ENCODE assay signal across 25 cellular contexts in the genomic region with DNA sequence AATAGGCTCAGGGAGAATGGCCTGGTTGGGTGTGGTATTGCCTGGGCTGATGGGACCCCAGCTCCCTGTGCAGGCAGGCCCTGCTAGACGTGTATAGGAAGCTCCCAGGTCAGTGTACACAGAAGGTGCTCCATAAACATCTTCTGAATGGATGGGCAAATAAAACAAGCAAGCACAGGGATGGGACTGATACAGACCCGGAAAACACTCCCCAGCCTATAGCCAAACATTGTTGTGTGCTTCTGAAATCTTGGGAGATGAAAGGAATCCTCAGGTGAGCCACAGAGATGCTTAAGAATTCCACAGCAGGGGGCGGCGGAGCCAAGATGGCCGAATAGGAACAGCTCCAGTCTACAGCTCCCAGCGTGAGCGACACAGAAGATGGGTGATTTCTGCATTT.
DNase-seq lines count a peak whose midpoint lies in the region; ATAC-seq and TF ChIP-seq lines count a peak whose summit lies in the region.
"Had no signal": no experiment of that assay in that cellular context is flagged by ENCODE, and none has a peak within 500 bp of the region (broad histone marks: within the 10 kb centered on the region; RNA-seq: fewer than 3 reads in every experiment).

No MANE protein-coding gene starts in this region.

- POLR2A ChIA-PET in CD8-positive, alpha-beta T cell (lab: Charles Lee): no interaction called here
- POLR2A ChIA-PET in naive thymus-derived CD4-positive, alpha-beta T cell (lab: Charles Lee): no interaction called here

- H3K4me3 ChIP-seq in H7 (ENCODE audit: insufficient read depth, low read depth, low read length) (no peak overlapping the region; the same call in 1 of the 2 replicates), mucosa of descending colon (no peak overlapping the region)
- no peak overlapping the region for H3K4me3 ChIP-seq in CD8-positive, alpha-beta T cell (ENCODE audit: low read depth, low read length)
- no peak overlapping the region for H3K4me3 ChIP-seq in naive thymus-derived CD4-positive, alpha-beta T cell (ENCODE audit: low read length)
- H3K4me3 ChIP-seq: GM12878, GM23248, vagina had no signal

- peak overlapping the region; percentile 83 for H3K27ac Mint-ChIP-seq in T-helper 1 cell treated with Interleukin-12 subunit alpha and Interleukin-12 subunit beta and Interleukin-4 antibody, amounts not matched to agents 30 μg/mL and 1 μg/mL, for 36 hours
- H3K27ac Mint-ChIP-seq in T-helper 17 cell: peak overlapping the region; percentile 93
- no peak overlapping the region for H3K27ac Mint-ChIP-seq in CD8-positive, alpha-beta T cell
- H3K27ac Mint-ChIP-seq in naive thymus-derived CD4-positive, alpha-beta T cell: peak overlapping the region in 3 of 9 donors; percentile 17 to 78 (median 29)
- H3K27ac Mint-ChIP-seq: activated CD4-positive, alpha-beta memory T cell treated with anti-CD3 and anti-CD28 coated beads for 36 hours; IgD-negative memory B cell; memory B cell had no signal

- ATAC-seq in T-helper 17 cell (no peak), mucosa of descending colon (peak; percentile 72)
- no peak for ATAC-seq in CD8-positive, alpha-beta T cell
- ATAC-seq in naive thymus-derived CD4-positive, alpha-beta T cell: no peak
- ATAC-seq: GM12878, sciatic nerve had no signal

- H3K27me3 ChIP-seq in H7 (ENCODE audit: control insufficient read depth, insufficient read depth, low read length): no peaks in the 10 kb centered on the region
- no peaks in the 10 kb centered on the region for H3K27me3 ChIP-seq in CD8-positive, alpha-beta T cell (ENCODE audit: insufficient read depth, low read length)
- H3K27me3 ChIP-seq in naive thymus-derived CD4-positive, alpha-beta T cell (ENCODE audit: control insufficient read depth in 2 of 2, insufficient read depth in 2 of 2, low read length in 2 of 2): no peaks in the 10 kb centered on the region
- H3K27me3 ChIP-seq: vagina had no signal

- H3K9me3 Mint-ChIP-seq in T-helper 1 cell treated with Interleukin-12 subunit alpha and Interleukin-12 subunit beta and Interleukin-4 antibody, amounts not matched to agents 30 μg/mL and 1 μg/mL, for 36 hours: no peaks in the 10 kb centered on the region
- no peaks in the 10 kb centered on the region for H3K9me3 Mint-ChIP-seq in CD8-positive, alpha-beta T cell
- H3K9me3 Mint-ChIP-seq in naive thymus-derived CD4-positive, alpha-beta T cell: peaks cover 0 to 3% (median 0%) of the 10 kb centered on the region in 11 donors
- H3K9me3 Mint-ChIP-seq: activated CD4-positive, alpha-beta memory T cell treated with anti-CD3 and anti-CD28 coated beads for 36 hours; activated naive CD4-positive, alpha-beta T cell treated with anti-CD3 and anti-CD28 coated beads, Interleukin-2, amount 10 ng/mL, durations not matched to agents 7 days and 5 days; memory B cell; naive thymus-derived CD8-positive, alpha-beta T cell had no signal

- DNase-seq in T-helper 1 cell (no peak), H7 (peak; percentile 52), T-helper 17 cell (no peak), mucosa of descending colon (no peak), NCI-H1092 treated with DMSO at 0.1 percent for 48 hours (lab: John Stamatoyannopoulos, UW) (no peak)
- DNase-seq in CD8-positive, alpha-beta T cell: no peak
- DNase-seq in naive thymus-derived CD4-positive, alpha-beta T cell: no peak
- DNase-seq: activated CD4-positive, alpha-beta memory T cell treated with anti-CD3 and anti-CD28 coated beads for 36 hours; activated naive CD4-positive, alpha-beta T cell treated with anti-CD3 and anti-CD28 coated beads, Interleukin-2, amount 10 ng/mL, durations not matched to agents 7 days and 5 days; cerebellar nuclear complex; DMS153; effector CD4-positive, alpha-beta T cell; GM23248; hypothalamus; NCI-H524; SHP77 had no signal

- no peaks in the 10 kb centered on the region for H3K36me3 Mint-ChIP-seq in T-helper 1 cell treated with Interleukin-12 subunit alpha and Interleukin-12 subunit beta and Interleukin-4 antibody, amounts not matched to agents 30 μg/mL and 1 μg/mL, for 36 hours (ENCODE audit: low read depth)
- H3K36me3 Mint-ChIP-seq in T-helper 17 cell (ENCODE audit: low read depth): no peaks in the 10 kb centered on the region
- no peaks in the 10 kb centered on the region for H3K36me3 Mint-ChIP-seq in CD8-positive, alpha-beta T cell
- H3K36me3 Mint-ChIP-seq in naive thymus-derived CD4-positive, alpha-beta T cell: no peaks in the 10 kb centered on the region
- H3K36me3 Mint-ChIP-seq: activated CD4-positive, alpha-beta memory T cell treated with anti-CD3 and anti-CD28 coated beads for 36 hours; activated naive CD4-positive, alpha-beta T cell treated with anti-CD3 and anti-CD28 coated beads, Interleukin-2, amount 10 ng/mL, durations not matched to agents 7 days and 5 days; IgD-negative memory B cell; memory B cell; naive thymus-derived CD8-positive, alpha-beta T cell had no signal

- H3K36me3 ChIP-seq in H7 (replicated peaks; ENCODE audit: control insufficient read depth, insufficient read depth, low read length) (no peaks in the 10 kb centered on the region), mucosa of descending colon (ENCODE audit: low read depth) (no peaks in the 10 kb centered on the region)
- H3K36me3 ChIP-seq in CD8-positive, alpha-beta T cell (ENCODE audit: insufficient read depth, low read length): no peaks in the 10 kb centered on the region
- no peaks in the 10 kb centered on the region for H3K36me3 ChIP-seq in naive thymus-derived CD4-positive, alpha-beta T cell (ENCODE audit: control insufficient read depth in 2 of 3, insufficient read depth in 3 of 3, low read length in 3 of 3)
- H3K36me3 ChIP-seq: vagina had no signal

- no peak overlapping the region for H3K27ac ChIP-seq in CD8-positive, alpha-beta T cell (ENCODE audit: low read depth, low read length)
- no peak overlapping the region for H3K27ac ChIP-seq in naive thymus-derived CD4-positive, alpha-beta T cell (ENCODE audit: low read depth, low read length)
- H3K27ac ChIP-seq: C4-2B, GM23248, HL-60, vagina had no signal

- peaks cover 7% of the 10 kb centered on the region for H3K4me1 ChIP-seq in mucosa of descending colon (ENCODE audit: low read depth)
- peaks cover 25% of the 10 kb centered on the region for H3K4me1 ChIP-seq in CD8-positive, alpha-beta T cell (ENCODE audit: insufficient read depth, low read length)
- peaks cover 4 to 19% of the 10 kb centered on the region in 2 donors for H3K4me1 ChIP-seq in naive thymus-derived CD4-positive, alpha-beta T cell (ENCODE audit: control insufficient read depth in 2 of 2, insufficient read depth in 2 of 2, low read length in 2 of 2)
- H3K4me1 ChIP-seq: vagina had no signal

- no peak overlapping the region for H3K4me3 Mint-ChIP-seq in T-helper 1 cell treated with Interleukin-12 subunit alpha and Interleukin-12 subunit beta and Interleukin-4 antibody, amounts not matched to agents 30 μg/mL and 1 μg/mL, for 36 hours
- no peak overlapping the region for H3K4me3 Mint-ChIP-seq in T-helper 17 cell
- no peak overlapping the region for H3K4me3 Mint-ChIP-seq in CD8-positive, alpha-beta T cell
- H3K4me3 Mint-ChIP-seq in naive thymus-derived CD4-positive, alpha-beta T cell: peak overlapping the region in 2 of 10 donors; percentile 12 to 52
- H3K4me3 Mint-ChIP-seq: activated CD4-positive, alpha-beta memory T cell treated with anti-CD3 and anti-CD28 coated beads for 36 hours; activated naive CD4-positive, alpha-beta T cell treated with anti-CD3 and anti-CD28 coated beads, Interleukin-2, amount 10 ng/mL, durations not matched to agents 7 days and 5 days; IgD-negative memory B cell; memory B cell had no signal

- intact Hi-C loops in mucosa of descending colon (cut with DNase I, micrococcal nuclease): no loop called here
- intact Hi-C loops in CD8-positive, alpha-beta T cell (cut with DNase I, micrococcal nuclease): no loop called here
- intact Hi-C loops in naive thymus-derived CD4-positive, alpha-beta T cell (cut with micrococcal nuclease): no loop called here

- H3K9me3 ChIP-seq in T-helper 17 cell (ENCODE audit: control insufficient read depth, low read length, poor library complexity, severe bottlenecking) (no peaks in the 10 kb centered on the region), mucosa of descending colon (no peaks in the 10 kb centered on the region)
- no peaks in the 10 kb centered on the region for H3K9me3 ChIP-seq in CD8-positive, alpha-beta T cell (ENCODE audit: low read length)
- H3K9me3 ChIP-seq in naive thymus-derived CD4-positive, alpha-beta T cell (ENCODE audit: control insufficient read depth in 2 of 3, low read length in 3 of 3): no peaks in the 10 kb centered on the region
- H3K9me3 ChIP-seq: vagina had no signal

- H3K4me1 Mint-ChIP-seq in T-helper 1 cell treated with Interleukin-12 subunit alpha and Interleukin-12 subunit beta and Interleukin-4 antibody, amounts not matched to agents 30 μg/mL and 1 μg/mL, for 36 hours (ENCODE audit: low read depth): peaks cover 39% of the 10 kb centered on the region
- H3K4me1 Mint-ChIP-seq in T-helper 17 cell: peaks cover 35% of the 10 kb centered on the region
- H3K4me1 Mint-ChIP-seq in CD8-positive, alpha-beta T cell (ENCODE audit: low read depth): peaks cover 17% of the 10 kb centered on the region
- H3K4me1 Mint-ChIP-seq in naive thymus-derived CD4-positive, alpha-beta T cell: peaks cover 15 to 29% (median 27%) of the 10 kb centered on the region in 7 donors
- H3K4me1 Mint-ChIP-seq: IgD-negative memory B cell, memory B cell had no signal

- H3K27me3 Mint-ChIP-seq in T-helper 1 cell treated with Interleukin-12 subunit alpha and Interleukin-12 subunit beta and Interleukin-4 antibody, amounts not matched to agents 30 μg/mL and 1 μg/mL, for 36 hours (ENCODE audit: low read depth): peaks cover 6% of the 10 kb centered on the region
- peaks cover 10% of the 10 kb centered on the region for H3K27me3 Mint-ChIP-seq in T-helper 17 cell
- H3K27me3 Mint-ChIP-seq in CD8-positive, alpha-beta T cell (ENCODE audit: low read depth): peaks cover 15% of the 10 kb centered on the region
- H3K27me3 Mint-ChIP-seq in naive thymus-derived CD4-positive, alpha-beta T cell: peaks cover 0 to 17% (median 5%) of the 10 kb centered on the region in 5 donors
- H3K27me3 Mint-ChIP-seq: activated naive CD4-positive, alpha-beta T cell treated with anti-CD3 and anti-CD28 coated beads, Interleukin-2, amount 10 ng/mL, durations not matched to agents 7 days and 5 days had no signal

- CTCF ChIA-PET in CD8-positive, alpha-beta T cell (lab: Charles Lee): no interaction called here
- CTCF ChIA-PET in naive thymus-derived CD4-positive, alpha-beta T cell (lab: Charles Lee): no interaction called here

- TF ChIP-seq CTCF in mucosa of descending colon (IDR thresholded peaks at IDR 0.05): no peak
- TF ChIP-seq CTCF in CD8-positive, alpha-beta T cell (IDR thresholded peaks at IDR 0.05): no peak
